In the genomic region with DNA sequence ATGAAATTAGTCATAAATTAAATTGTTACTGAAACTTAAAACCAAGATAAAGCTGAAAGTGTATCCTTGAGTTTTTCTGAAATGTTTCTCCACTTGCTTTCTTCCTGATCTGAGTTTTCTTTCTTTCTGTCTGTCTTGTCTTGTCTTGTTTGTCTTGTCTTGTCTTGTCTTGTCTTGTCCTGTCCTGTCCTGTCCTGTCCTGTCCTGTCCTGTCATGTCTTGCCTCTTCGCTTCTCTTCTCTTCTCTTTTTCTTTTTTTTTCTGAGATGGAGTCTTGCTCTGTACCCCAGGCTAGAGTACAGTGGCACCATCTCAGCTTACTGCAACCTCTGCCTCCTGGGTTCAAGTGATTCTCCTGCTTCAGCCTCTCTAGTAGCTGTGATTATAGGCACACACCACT, we compare ENCODE assay signal across 22 cellular contexts.
DNase-seq lines count a peak whose midpoint lies in the region; ATAC-seq and TF ChIP-seq lines count a peak whose summit lies in the region.
"Had no signal": no experiment of that assay in that cellular context is flagged by ENCODE, and none has a peak within 500 bp of the region (broad histone marks: within the 10 kb centered on the region; RNA-seq: fewer than 3 reads in every experiment).

No MANE protein-coding gene starts in this region.

- H3K36me3 ChIP-seq in brain microvascular endothelial cell (replicated peaks) = no peaks in the 10 kb centered on the region
- H3K36me3 ChIP-seq: SJSA1 had no signal

- no peak for TF ChIP-seq CTCF in brain (conservative IDR thresholded peaks at IDR 0.05)
- TF ChIP-seq CTCF in mesothelial cell of epicardium (IDR thresholded peaks at IDR 0.05; ENCODE audit: unreplicated experiment) = no peak
- no peak for TF ChIP-seq CTCF in brain microvascular endothelial cell (IDR thresholded peaks at IDR 0.05; ENCODE audit: low read depth, low read length, missing control alignments)

- in situ Hi-C loops in brain microvascular endothelial cell (cut with HindIII; ENCODE audit: low pct_ligation_motif_present, low sequenced_read_pairs) (no loop called here), KBM-7 (cut with MboI; ENCODE audit: low pct_unique_long_range_greater_than_20kb, low sequenced_read_pairs) (no loop called here)

- H3K27me3 Mint-ChIP-seq in activated naive CD4-positive, alpha-beta T cell treated with anti-CD3 and anti-CD28 coated beads, Interleukin-2, amount 50 U/mL, for 24 hours = no peaks in the 10 kb centered on the region
- H3K27me3 Mint-ChIP-seq in brain (no peaks in the 10 kb centered on the region), mesothelial cell of epicardium (ENCODE audit: low read depth) (no peaks in the 10 kb centered on the region)

- H3K4me1 Mint-ChIP-seq in activated naive CD4-positive, alpha-beta T cell treated with anti-CD3 and anti-CD28 coated beads, Interleukin-2, amount 50 U/mL, for 24 hours = no peaks in the 10 kb centered on the region
- H3K4me1 Mint-ChIP-seq in brain = peaks cover 64% of the 10 kb centered on the region
- H3K4me1 Mint-ChIP-seq in mesothelial cell of epicardium = peaks cover 59% of the 10 kb centered on the region

- H3K36me3 Mint-ChIP-seq in activated naive CD4-positive, alpha-beta T cell treated with anti-CD3 and anti-CD28 coated beads, Interleukin-2, amount 50 U/mL, for 24 hours = no peaks in the 10 kb centered on the region
- H3K36me3 Mint-ChIP-seq in brain (peaks cover 20% of the 10 kb centered on the region), mesothelial cell of epicardium (peaks cover 6% of the 10 kb centered on the region)
- H3K36me3 Mint-ChIP-seq: CD8-positive, alpha-beta T cell had no signal

- H3K9me3 Mint-ChIP-seq in activated naive CD4-positive, alpha-beta T cell treated with anti-CD3 and anti-CD28 coated beads, Interleukin-2, amount 50 U/mL, for 24 hours = no peaks in the 10 kb centered on the region
- H3K9me3 Mint-ChIP-seq in brain = peaks cover 5 to 11% (median 8%) of the 10 kb centered on the region in 5 experiments
- H3K9me3 Mint-ChIP-seq in mesothelial cell of epicardium = peaks cover 7% of the 10 kb centered on the region

- peak overlapping the region; percentile 76 for H3K27ac Mint-ChIP-seq in activated naive CD4-positive, alpha-beta T cell treated with anti-CD3 and anti-CD28 coated beads, Interleukin-2, amount 50 U/mL, for 24 hours
- peak overlapping the region in 3 of 5 experiments; percentile 5 to 27 (median 9) for H3K27ac Mint-ChIP-seq in brain
- H3K27ac Mint-ChIP-seq in mesothelial cell of epicardium = peak overlapping the region; percentile 54
- H3K27ac Mint-ChIP-seq: CD8-positive, alpha-beta T cell had no signal

- no peak overlapping the region for H3K27ac ChIP-seq in brain microvascular endothelial cell
- H3K27ac ChIP-seq: 22Rv1, SJSA1 had no signal

- H3K4me3 Mint-ChIP-seq in activated naive CD4-positive, alpha-beta T cell treated with anti-CD3 and anti-CD28 coated beads, Interleukin-2, amount 50 U/mL, for 24 hours = no peak overlapping the region
- H3K4me3 Mint-ChIP-seq in brain (peak overlapping the region in 1 of 5 experiments; percentile 3), mesothelial cell of epicardium (no peak overlapping the region)
- H3K4me3 Mint-ChIP-seq: CD8-positive, alpha-beta T cell had no signal

- no peaks in the 10 kb centered on the region for H3K27me3 ChIP-seq in brain microvascular endothelial cell (replicated peaks)

- no peak overlapping the region for H3K4me3 ChIP-seq in brain microvascular endothelial cell (ENCODE audit: low read depth, low read length)
- H3K4me3 ChIP-seq: GM12878, SJSA1 had no signal

- ATAC-seq in GM21786 (IDR thresholded peaks at IDR 0.05; ENCODE audit: unreplicated experiment) = no peak
- ATAC-seq: CD8-positive, alpha-beta T cell; GM12878; Right ventricle myocardium inferior had no signal

- DNase-seq in activated naive CD4-positive, alpha-beta T cell (lab: John Stamatoyannopoulos, UW) = no peak
- DNase-seq in mesothelial cell of epicardium (ENCODE audit: low spot score in 2 of 2, unreplicated experiment in 2 of 2) = no peak
- DNase-seq in brain microvascular endothelial cell = no peak
- DNase-seq in kidney tubule cell (ENCODE audit: low spot score) = no peak
- DNase-seq in KBM-7 = no peak
- DNase-seq: C1 segment of cervical spinal cord; CD8-positive, alpha-beta T cell; DND-41; GOT3; NCI-H1092; NCI-H1436; NCI-H187 treated with DMSO at 0.1 percent for 48 hours; NCI-H2107; NCI-H446 treated with DMSO at 0.1 percent for 48 hours; NCI-H526 treated with DMSO at 0.1 percent for 48 hours had no signal

Comparison
In these comparisons a context has a peak if more than half of its experiments do, and no peak if none do; other contexts are left out.
1. H3K27ac Mint-ChIP-seq: peak in every context shown above with its lines; median percentile 76 in activated naive CD4-positive, alpha-beta T cell treated with anti-CD3 and anti-CD28 coated beads, Interleukin-2, amount 50 U/mL, for 24 hours; 54 in mesothelial cell of epicardium; 9 in brain.